22 cellular contexts compared by ENCODE assay signal in genomic region chr12:39033789-39034188, GRCh38.
"Had no signal": no experiment of that assay in that cellular context is flagged by ENCODE, and none has a peak within 500 bp of the region (broad histone marks: within the 10 kb centered on the region; RNA-seq: fewer than 3 reads in every experiment).

No MANE protein-coding gene starts in this region.

- H3K27me3 Mint-ChIP-seq: memory B cell; natural killer cell treated with Interleukin-12 subunit alpha and Interleukin-12 subunit beta and Interleukin-15 and Interleukin-18, amount 100 ng/mL, for 72 hours; stimulated activated memory B cell treated with anti-CD40 and anti-IgM and Interleukin-4, amounts not matched to agents 10 μg/mL and 1 μg/mL and 100 μg/mL, for 72 hours; stimulated activated naive CD8-positive, alpha-beta T cell treated with anti-CD3 and anti-CD28 coated beads, Interleukin-15, Interleukin-2, amounts not matched to agents 100 ng/mL and 50 ng/mL, for 24 hours had no signal

- H3K27ac ChIP-seq: hepatocyte, left ventricle myocardium inferior, lower lobe of right lung, neural progenitor cell, ovary, tibial nerve, upper lobe of right lung, vagina had no signal

- H3K36me3 ChIP-seq: left ventricle myocardium inferior, lower lobe of right lung, neural progenitor cell, ovary, tibial nerve, upper lobe of right lung, vagina had no signal

- H3K4me1 Mint-ChIP-seq: memory B cell; neural progenitor cell; stimulated activated memory B cell treated with anti-CD40 and anti-IgM and Interleukin-4, amounts not matched to agents 10 μg/mL and 1 μg/mL and 100 μg/mL, for 72 hours had no signal

- H3K79me2 ChIP-seq: hepatocyte had no signal

- H2AFZ ChIP-seq: hepatocyte, neural progenitor cell had no signal

- H3K4me3 ChIP-seq: hepatocyte, left ventricle myocardium inferior, lower lobe of right lung, neural progenitor cell, ovary, smooth muscle cell, tibial nerve, upper lobe of right lung, vagina had no signal

- FAIRE-seq: kidney had no signal

- H3K27ac Mint-ChIP-seq: memory B cell; natural killer cell treated with Interleukin-12 subunit alpha and Interleukin-12 subunit beta and Interleukin-15 and Interleukin-18, amount 100 ng/mL, for 72 hours; neural progenitor cell; stimulated activated memory B cell treated with anti-CD40 and anti-IgM and Interleukin-4, amounts not matched to agents 10 μg/mL and 1 μg/mL and 100 μg/mL, for 72 hours; stimulated activated naive CD8-positive, alpha-beta T cell treated with anti-CD3 and anti-CD28 coated beads, Interleukin-15, Interleukin-2, amounts not matched to agents 100 ng/mL and 50 ng/mL, for 24 hours had no signal

- H3K4me3 Mint-ChIP-seq: memory B cell; natural killer cell treated with Interleukin-12 subunit alpha and Interleukin-12 subunit beta and Interleukin-15 and Interleukin-18, amount 100 ng/mL, for 72 hours; neural progenitor cell; stimulated activated memory B cell treated with anti-CD40 and anti-IgM and Interleukin-4, amounts not matched to agents 10 μg/mL and 1 μg/mL and 100 μg/mL, for 72 hours; stimulated activated naive CD8-positive, alpha-beta T cell treated with anti-CD3 and anti-CD28 coated beads, Interleukin-15, Interleukin-2, amounts not matched to agents 100 ng/mL and 50 ng/mL, for 24 hours had no signal

- H3K9me3 ChIP-seq: left ventricle myocardium inferior, lower lobe of right lung, ovary, tibial nerve, upper lobe of right lung, vagina had no signal

- H3K9ac ChIP-seq: neural progenitor cell had no signal

- H3K27me3 ChIP-seq: hepatocyte, neural progenitor cell, ovary, tibial nerve, upper lobe of right lung, vagina had no signal

- H3K9me3 Mint-ChIP-seq: memory B cell; natural killer cell treated with Interleukin-12 subunit alpha and Interleukin-12 subunit beta and Interleukin-15 and Interleukin-18, amount 100 ng/mL, for 72 hours; neural progenitor cell; stimulated activated memory B cell treated with anti-CD40 and anti-IgM and Interleukin-4, amounts not matched to agents 10 μg/mL and 1 μg/mL and 100 μg/mL, for 72 hours had no signal

- DNase-seq: dermis blood vessel endothelial cell; foreskin melanocyte; head of caudate nucleus; kidney; left cardiac atrium; left ventricle myocardium inferior; lower lobe of right lung; midbrain; nucleus accumbens; ovary; right cardiac atrium; stimulated activated CD4-positive, alpha-beta T cell treated with anti-CD3 and anti-CD28 coated beads, Interleukin-4, amount 100 ng/mL, for 24 hours; upper lobe of right lung had no signal

- H3K4me2 ChIP-seq: hepatocyte, neural progenitor cell, smooth muscle cell had no signal

- H3K36me3 Mint-ChIP-seq: memory B cell; natural killer cell treated with Interleukin-12 subunit alpha and Interleukin-12 subunit beta and Interleukin-15 and Interleukin-18, amount 100 ng/mL, for 72 hours; neural progenitor cell; stimulated activated memory B cell treated with anti-CD40 and anti-IgM and Interleukin-4, amounts not matched to agents 10 μg/mL and 1 μg/mL and 100 μg/mL, for 72 hours had no signal

- H3K4me1 ChIP-seq: lower lobe of right lung, neural progenitor cell, tibial nerve, upper lobe of right lung, vagina had no signal
